Comparison of ENCODE assay signal across 17 cellular contexts in genomic region chr17:50459081-50459676, GRCh38. TPM values are rescaled to one million over a fixed set of nuclear protein-coding genes. Genes with fewer than 3 reads are reported as not detected.
DNase-seq lines count a peak whose midpoint lies in the region; ATAC-seq, FAIRE-seq and TF ChIP-seq lines count a peak whose summit lies in the region.
"Had no signal": no experiment of that assay in that cellular context is flagged by ENCODE, and none has a peak within 500 bp of the region (broad histone marks: within the 10 kb centered on the region; RNA-seq: fewer than 3 reads in every experiment).

No MANE protein-coding gene starts in this region.

- no peak overlapping the region for H2AK5ac ChIP-seq in mesenchymal stem cell (ENCODE audit: low read length, severe bottlenecking)

- no peak overlapping the region for H4K91ac ChIP-seq in mesenchymal stem cell (ENCODE audit: low read length)

- H3K4ac ChIP-seq in mesenchymal stem cell (ENCODE audit: low read depth in 1 of 2, low read length in 2 of 2) = no peak overlapping the region

- CTCF ChIA-PET in Calu3 (lab: Charles Lee) = interaction anchor here (0.6 kb wide), 1 partner anchor 1088 kb away, joined by 8 read pairs; no protein-coding TSS in a partner anchor

- peaks cover 3% of the 10 kb centered on the region for H3K79me1 ChIP-seq in mesenchymal stem cell (replicated peaks; ENCODE audit: low read length, poor library complexity, severe bottlenecking)

- H3K9me3 Mint-ChIP-seq in Calu3 (ENCODE audit: low read depth, unreplicated experiment) (no peaks in the 10 kb centered on the region), chondrocyte (ENCODE audit: low read depth) (no peaks in the 10 kb centered on the region)
- H3K9me3 Mint-ChIP-seq: CD4-positive, CD25-positive, alpha-beta regulatory T cell had no signal

- H3K27me3 ChIP-seq in brain microvascular endothelial cell (replicated peaks) (no peaks in the 10 kb centered on the region), mesenchymal stem cell (ENCODE audit: control insufficient read depth in 1 of 2, insufficient read depth in 1 of 2, low read length in 2 of 2) (no peaks in the 10 kb centered on the region)
- H3K27me3 ChIP-seq: spleen, vagina had no signal

- H3K4me1 ChIP-seq in mesenchymal stem cell (ENCODE audit: control insufficient read depth, insufficient read depth, low read depth, low read length) = peaks cover 8% of the 10 kb centered on the region
- H3K4me1 ChIP-seq: spleen had no signal

- H3K27ac ChIP-seq in brain microvascular endothelial cell (no peak overlapping the region), mesenchymal stem cell (ENCODE audit: low read length, poor library complexity, severe bottlenecking) (no peak overlapping the region)
- H3K27ac ChIP-seq: spleen, vagina had no signal

- H3K23ac ChIP-seq in mesenchymal stem cell (ENCODE audit: low read length in 2 of 2) = no peak overlapping the region

- no peak overlapping the region for H3K14ac ChIP-seq in mesenchymal stem cell (ENCODE audit: low read length in 2 of 2)

- H2BK12ac ChIP-seq in mesenchymal stem cell (ENCODE audit: low read length in 2 of 2) = no peak overlapping the region

- H3K4me1 Mint-ChIP-seq in Calu3 (ENCODE audit: low read depth, unreplicated experiment) = peaks cover 15% of the 10 kb centered on the region
- no peaks in the 10 kb centered on the region for H3K4me1 Mint-ChIP-seq in chondrocyte (ENCODE audit: low read depth)
- H3K4me1 Mint-ChIP-seq: brain; CD4-positive, CD25-positive, alpha-beta regulatory T cell had no signal

- H3K4me3 ChIP-seq in LNCaP clone FGC (ENCODE audit: low read depth, low read length) (no peak overlapping the region), brain microvascular endothelial cell (ENCODE audit: low read depth, low read length) (no peak overlapping the region), mesenchymal stem cell (ENCODE audit: insufficient read depth in 1 of 2, low read depth in 1 of 2, low read length in 2 of 2) (no peak overlapping the region)
- H3K4me3 ChIP-seq: spleen, vagina had no signal

- WGBS in mesenchymal stem cell = 74% methylated on average over 11 of the region's 11 CpGs

- no peak for ATAC-seq in GM21381 (IDR thresholded peaks at IDR 0.05; ENCODE audit: unreplicated experiment)
- no peak for ATAC-seq in GM21717 (IDR thresholded peaks at IDR 0.05; ENCODE audit: unreplicated experiment)
- ATAC-seq: activated CD4-positive, CD25-positive, alpha-beta regulatory T cell treated with anti-CD3 and anti-CD28 coated beads, Interleukin-2, amount 50 U/mL, for 24 hours; SK-N-SH treated with all-trans-retinoic acid at 6 μM for 48 hours had no signal

- H2BK15ac ChIP-seq in mesenchymal stem cell (ENCODE audit: low read depth, poor library complexity, severe bottlenecking) = no peak overlapping the region

- TF ChIP-seq CTCF in Calu3 (IDR thresholded peaks at IDR 0.05; ENCODE audit: unreplicated experiment) (no peak), LNCaP clone FGC (IDR thresholded peaks at IDR 0.05; ENCODE audit: control insufficient read depth, extremely low read depth, insufficient read depth) (no peak), brain microvascular endothelial cell (IDR thresholded peaks at IDR 0.05; ENCODE audit: low read depth, low read length, missing control alignments) (no peak), chondrocyte (IDR thresholded peaks at IDR 0.05) (no peak)

- H3K9ac ChIP-seq in mesenchymal stem cell (ENCODE audit: low read length) = no peak overlapping the region

- no peak overlapping the region for H4K8ac ChIP-seq in mesenchymal stem cell (ENCODE audit: low read length)

- H3K36me3 Mint-ChIP-seq in Calu3 (ENCODE audit: insufficient read depth, unreplicated experiment) (peaks cover 31% of the 10 kb centered on the region), chondrocyte (ENCODE audit: low read depth) (peaks cover 2% of the 10 kb centered on the region)
- H3K36me3 Mint-ChIP-seq: brain had no signal

- no TSS peak for BruUV-seq in Calu3 (replicated peaks; lab: Mats Ljungman, UMichigan)

- FAIRE-seq in frontal cortex (lab: Jason Lieb, UNC) = no peak

- H3K4me3 Mint-ChIP-seq in Calu3 (ENCODE audit: low read depth, unreplicated experiment) (no peak overlapping the region), chondrocyte (ENCODE audit: unreplicated experiment) (no peak overlapping the region)
- H3K4me3 Mint-ChIP-seq: brain; CD4-positive, CD25-positive, alpha-beta regulatory T cell had no signal

- H3K18ac ChIP-seq in mesenchymal stem cell (ENCODE audit: low read depth in 1 of 2, low read length in 2 of 2) = no peak overlapping the region

- intact Hi-C loops in Calu3 (cut with micrococcal nuclease; ENCODE audit: unreplicated experiment) = no loop called here

- H3K36me3 ChIP-seq in brain microvascular endothelial cell (replicated peaks) (no peaks in the 10 kb centered on the region), mesenchymal stem cell (ENCODE audit: control insufficient read depth in 1 of 2, insufficient read depth in 2 of 2, low read depth in 1 of 2, low read length in 2 of 2) (peaks cover 0 to 48% of the 10 kb centered on the region in 2 experiments)
- H3K36me3 ChIP-seq: vagina had no signal

- in situ Hi-C loops in brain microvascular endothelial cell (cut with HindIII; ENCODE audit: low pct_ligation_motif_present, low sequenced_read_pairs) = no loop called here

- H3K27ac Mint-ChIP-seq in Calu3 (ENCODE audit: unreplicated experiment) (no peak overlapping the region), chondrocyte (ENCODE audit: unreplicated experiment) (no peak overlapping the region)
- H3K27ac Mint-ChIP-seq: brain had no signal

- no peak overlapping the region for H3K4me2 ChIP-seq in mesenchymal stem cell (ENCODE audit: low read length, poor library complexity, severe bottlenecking)

- no peaks in the 10 kb centered on the region for H3K9me3 ChIP-seq in mesenchymal stem cell (ENCODE audit: control insufficient read depth, low read length)
- H3K9me3 ChIP-seq: spleen, vagina had no signal

- no peak overlapping the region for H2BK120ac ChIP-seq in mesenchymal stem cell (ENCODE audit: low read depth, low read length)

- H2AFZ ChIP-seq in mesenchymal stem cell (ENCODE audit: low read depth, low read length) = no peak overlapping the region

- no peak overlapping the region for H2BK5ac ChIP-seq in mesenchymal stem cell (ENCODE audit: low read depth, low read length, poor library complexity, severe bottlenecking)

- DNase-seq in Calu3 (peak; percentile 40), LNCaP clone FGC (ENCODE audit: low read depth) (peak; percentile 89), brain microvascular endothelial cell (peak; percentile 6), mesenchymal stem cell (peak; percentile 69), frontal cortex (ENCODE audit: low spot score in 2 of 2) (no peak), chondrocyte (ENCODE audit: low spot score) (no peak)
- DNase-seq: activated T-cell treated with anti-CD3 and anti-CD28 coated beads, Interleukin-2, amount 50 U/mL, for 48 hours; CD4-positive, CD25-positive, alpha-beta regulatory T cell; Kasumi-1; NCI-H526 treated with DMSO at 0.1 percent for 48 hours had no signal

- H3K27me3 Mint-ChIP-seq in Calu3 (ENCODE audit: unreplicated experiment) (no peaks in the 10 kb centered on the region), chondrocyte (ENCODE audit: low read depth) (no peaks in the 10 kb centered on the region)
- H3K27me3 Mint-ChIP-seq: CD4-positive, CD25-positive, alpha-beta regulatory T cell had no signal

RNA-seq across cellular contexts. Expression of gene CHAD, which starts 9.5 kb away (rescaled TPM):
- total RNA-seq in Calu3 (2022) (not detected in 2 replicates), frontal cortex (not detected), chondrocyte (0.12 TPM in 1 of 3 replicates, not detected in the others)
- polyA plus RNA-seq in mesenchymal stem cell (2013, experiment 1 of 2) = not detected
- polyA plus RNA-seq in mesenchymal stem cell (2013, experiment 2 of 2) = not detected
- total RNA-seq: CD4-positive, CD25-positive, alpha-beta regulatory T cell; vagina had no signal
- polyA plus RNA-seq: CD4-positive, CD25-positive, alpha-beta regulatory T cell; spleen had no signal

RNA-seq across cellular contexts. Expression of gene RSAD1, which starts 19.5 kb away (rescaled TPM):
- 42.6 and 51.1 TPM in 2 replicates for total RNA-seq in Calu3 (2022)
- 9.6 TPM for polyA plus RNA-seq in mesenchymal stem cell (2013, experiment 1 of 2)
- polyA plus RNA-seq in mesenchymal stem cell (2013, experiment 2 of 2) = 9.3 TPM
- total RNA-seq in frontal cortex = 17.1 TPM
- total RNA-seq in chondrocyte = 28.6 to 33.4 TPM (median 29.8 TPM) in 3 replicates

RNA-seq across cellular contexts. Expression of gene ACSF2, which starts 33.2 kb away (rescaled TPM):
- 148 and 156 TPM in 2 replicates for total RNA-seq in Calu3 (2022)
- polyA plus RNA-seq in mesenchymal stem cell (2013, experiment 1 of 2) = 34.3 TPM
- 31.7 TPM for polyA plus RNA-seq in mesenchymal stem cell (2013, experiment 2 of 2)
- total RNA-seq in frontal cortex = 2.0 TPM
- 17.4 to 22.5 TPM (median 19.9 TPM) in 3 replicates for total RNA-seq in chondrocyte

RNA-seq across cellular contexts. Expression of gene MYCBPAP, which starts 49.1 kb away (rescaled TPM):
- 0.52 and 1.0 TPM in 2 replicates for total RNA-seq in Calu3 (2022)
- polyA plus RNA-seq in mesenchymal stem cell (2013, experiment 1 of 2) = 0.23 TPM
- 0.03 TPM for polyA plus RNA-seq in mesenchymal stem cell (2013, experiment 2 of 2)
- 0.82 TPM for total RNA-seq in frontal cortex
- 0.99 to 1.2 TPM (median 1.00 TPM) in 3 replicates for total RNA-seq in chondrocyte
- total RNA-seq: vagina had no signal

Comparison
In these comparisons a context has a peak if more than half of its experiments do, and no peak if none do; other contexts are left out.
1. DNase-seq: peak in Calu3 (single experiment), LNCaP clone FGC (single experiment), brain microvascular endothelial cell (single experiment) and mesenchymal stem cell (single experiment); none in frontal cortex (0 of 2) and chondrocyte (single experiment).